ENCODE assay signal across 8 cellular contexts in genomic region chr2:263022-263738, GRCh38. TPM values are rescaled to one million over a fixed set of nuclear protein-coding genes. Genes with fewer than 3 reads are reported as not detected.
DNase-seq lines count a peak whose midpoint lies in the region; ATAC-seq and TF ChIP-seq lines count a peak whose summit lies in the region.
"Had no signal": no experiment of that assay in that cellular context is flagged by ENCODE, and none has a peak within 500 bp of the region (broad histone marks: within the 10 kb centered on the region; RNA-seq: fewer than 3 reads in every experiment).

No MANE protein-coding gene starts in this region.

- H3K36me3 ChIP-seq in spleen = no peaks in the 10 kb centered on the region

- no peak for ATAC-seq in GM18502 (IDR thresholded peaks at IDR 0.05; ENCODE audit: poor library complexity, unreplicated experiment)
- ATAC-seq in GM21723 (IDR thresholded peaks at IDR 0.05; ENCODE audit: unreplicated experiment) = no peak

- TF ChIP-seq POLR2A in spleen (IDR thresholded peaks at IDR 0.05) = no peak

- peaks cover 10% of the 10 kb centered on the region for H3K9me3 Mint-ChIP-seq in HFFc6
- H3K9me3 Mint-ChIP-seq in activated naive CD8-positive, alpha-beta T cell (ENCODE audit: low read depth) = peaks cover 3% of the 10 kb centered on the region
- peaks cover 0 to 7% (median 0%) of the 10 kb centered on the region in 6 donors for H3K9me3 Mint-ChIP-seq in immature natural killer cell

- no peak overlapping the region for H3K27ac Mint-ChIP-seq in HFFc6
- H3K27ac Mint-ChIP-seq in activated naive CD8-positive, alpha-beta T cell = peak overlapping the region; percentile 54
- H3K27ac Mint-ChIP-seq in immature natural killer cell = peak overlapping the region in 5 of 6 donors; percentile 68 to 88 (median 85)

- TF ChIP-seq CTCF in HFFc6 (IDR thresholded peaks at IDR 0.05) (no peak), spleen (IDR thresholded peaks at IDR 0.05 in 8 of 11, conservative IDR thresholded peaks at IDR 0.05 in 3 of 11) (no peak)

- H3K27ac ChIP-seq in spleen = peak overlapping the region; percentile 77 to 94 (median 86)

- H3K4me3 Mint-ChIP-seq in HFFc6 (peak overlapping the region; percentile 67), immature natural killer cell (peak overlapping the region; percentile 74 to 81 (median 80))
- peak overlapping the region; percentile 77 for H3K4me3 Mint-ChIP-seq in activated naive CD8-positive, alpha-beta T cell

- DNase-seq in HFFc6 (no peak), immature natural killer cell (no peak), spleen (peak; percentile 87), NCI-H2171 (lab: John Stamatoyannopoulos, UW) (no peak)
- DNase-seq: SHP77 had no signal

- H3K4me1 Mint-ChIP-seq in HFFc6 (ENCODE audit: low read depth) = peaks cover 23% of the 10 kb centered on the region
- peaks cover 40% of the 10 kb centered on the region for H3K4me1 Mint-ChIP-seq in activated naive CD8-positive, alpha-beta T cell (ENCODE audit: low read depth)
- peaks cover 44 to 53% of the 10 kb centered on the region in 2 donors for H3K4me1 Mint-ChIP-seq in immature natural killer cell

- no peaks in the 10 kb centered on the region for H3K27me3 ChIP-seq in spleen (replicated peaks in 1 of 7)

- H3K36me3 Mint-ChIP-seq in HFFc6 (ENCODE audit: low read depth) = peaks cover 41% of the 10 kb centered on the region
- peaks cover 18% of the 10 kb centered on the region for H3K36me3 Mint-ChIP-seq in activated naive CD8-positive, alpha-beta T cell
- peaks cover 0 to 13% (median 6%) of the 10 kb centered on the region in 3 donors for H3K36me3 Mint-ChIP-seq in immature natural killer cell

- H3K4me1 ChIP-seq in spleen = peaks cover 21 to 74% (median 46%) of the 10 kb centered on the region in 6 donors

- intact Hi-C loops in spleen (cut with DNase I; ENCODE audit: low total_unique reads) = no loop called here

- peak overlapping the region; percentile 70 to 96 (median 85) for H3K4me3 ChIP-seq in spleen

- H3K9me3 ChIP-seq in spleen = peaks cover 0 to 9% (median 3%) of the 10 kb centered on the region in 8 donors

- WGBS in spleen, 5 donors = 48 to 65% (median 61%) methylated on average over 42 of the region's 42 CpGs

- peaks cover 1% of the 10 kb centered on the region; the same call in 1 of the 2 replicates for H3K27me3 Mint-ChIP-seq in HFFc6 (ENCODE audit: insufficient read depth)
- H3K27me3 Mint-ChIP-seq in activated naive CD8-positive, alpha-beta T cell = no peaks in the 10 kb centered on the region
- H3K27me3 Mint-ChIP-seq in immature natural killer cell (ENCODE audit: low read depth in 3 of 3) = peaks cover 4 to 12% (median 6%) of the 10 kb centered on the region in 3 donors

RNA-seq across cellular contexts. Expression of gene SH3YL1, which starts 0.7 kb away (rescaled TPM):
- total RNA-seq in HFFc6 (2021; fragmentation: NEBNext Ultra II Directional; extraction: Animal tissue kit (Norgen Biotek cat#: 25700)) = 10 to 100 TPM in 4 of 6 experiments, 1 to 10 TPM in 2; 9.9 to 14.2 (median 12.7) TPM
- 10 to 100 TPM; 20.8 to 29.5 (median 23.0) TPM for polyA plus RNA-seq in immature natural killer cell
- total RNA-seq in spleen = 10 to 100 TPM; 31.0 to 72.8 (median 39.5) TPM
- polyA plus RNA-seq in spleen = 10 to 100 TPM; 30.6 to 37.6 (median 33.3) TPM

RNA-seq across cellular contexts. Expression of gene ACP1, which starts 1.6 kb away (rescaled TPM):
- 10 to 100 TPM; 83.4 to 95.3 (median 89.2) TPM for total RNA-seq in HFFc6 (2021; fragmentation: NEBNext Ultra II Directional; extraction: Animal tissue kit (Norgen Biotek cat#: 25700))
- polyA plus RNA-seq in immature natural killer cell (100 to 1,000 TPM; 191 to 339 (median 197) TPM), spleen (10 to 100 TPM; 58.1 to 83.2 (median 73.0) TPM)
- 100 to 1,000 TPM in 1 of 7 donors, 10 to 100 TPM in 6; 63.7 to 103 (median 72.7) TPM for total RNA-seq in spleen

RNA-seq across cellular contexts. Expression of gene ALKAL2, which starts 24.7 kb away (rescaled TPM):
- not detected for total RNA-seq in HFFc6 (2021; fragmentation: NEBNext Ultra II Directional; extraction: Animal tissue kit (Norgen Biotek cat#: 25700))
- polyA plus RNA-seq in immature natural killer cell = 1 to 10 TPM; 4.1 to 7.5 (median 6.6) TPM
- total RNA-seq in spleen = 10 to 100 TPM in 3 of 7 donors, 1 to 10 TPM in 4; 3.3 to 22.9 (median 8.3) TPM
- polyA plus RNA-seq in spleen = 1 to 10 TPM; 2.1 to 5.0 (median 4.2) TPM

Comparison
In these comparisons a context has a peak if more than half of its experiments do, and no peak if none do; other contexts are left out.
1. RNA of gene ALKAL2, which starts 24.7 kb away (total RNA-seq): 3.3 to 22.9 TPM in spleen; not detected in HFFc6; every median in the first group is over 4 times any median in the second.
2. Peak in every context shown above with its lines, with median percentiles within 50 percentile points of each other: H3K4me3 Mint-ChIP-seq.